Comparison of ENCODE assay signal across 2 cellular contexts in the genomic region with DNA sequence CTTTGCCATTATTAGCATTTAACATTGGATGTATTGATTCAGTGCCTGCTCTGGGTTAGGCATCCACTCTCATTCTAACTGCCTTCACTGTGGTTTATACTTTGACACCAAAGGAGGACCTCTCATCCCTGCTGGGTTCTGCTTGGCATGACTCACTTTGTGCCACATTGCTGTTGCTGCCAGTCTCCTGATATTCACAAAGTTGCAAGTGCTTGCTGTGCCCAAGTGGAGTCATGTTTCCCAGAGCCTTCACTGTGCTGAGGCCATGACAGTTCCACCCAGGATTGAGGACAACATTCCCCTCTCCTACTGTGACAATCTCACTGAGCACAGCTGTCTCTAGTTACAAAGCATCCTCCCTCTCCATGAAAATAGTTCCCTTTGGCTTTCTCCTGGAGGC.
TF ChIP-seq lines count a peak whose summit lies in the region.

No MANE protein-coding gene starts in this region.

TF ChIP-seq in IMR-90, 13 proteins besides CTCF, POLR2A, EP300 and RAD21:
- TF ChIP-seq CHD1 (IDR thresholded peaks at IDR 0.05; ENCODE audit: low read depth, low read length), result no peak
- no peak for TF ChIP-seq MXI1 (IDR thresholded peaks at IDR 0.05; ENCODE audit: borderline replicate concordance, low read depth, low read length)
- no peak for TF ChIP-seq NFE2L2 (IDR thresholded peaks at IDR 0.05; ENCODE audit: low read depth, low read length)
- TF ChIP-seq FOS (IDR thresholded peaks at IDR 0.05; ENCODE audit: low read depth, low read length), result no peak
- TF ChIP-seq MAZ (IDR thresholded peaks at IDR 0.05; ENCODE audit: borderline replicate concordance, low read depth, low read length), result no peak
- TF ChIP-seq, protein P1, sequence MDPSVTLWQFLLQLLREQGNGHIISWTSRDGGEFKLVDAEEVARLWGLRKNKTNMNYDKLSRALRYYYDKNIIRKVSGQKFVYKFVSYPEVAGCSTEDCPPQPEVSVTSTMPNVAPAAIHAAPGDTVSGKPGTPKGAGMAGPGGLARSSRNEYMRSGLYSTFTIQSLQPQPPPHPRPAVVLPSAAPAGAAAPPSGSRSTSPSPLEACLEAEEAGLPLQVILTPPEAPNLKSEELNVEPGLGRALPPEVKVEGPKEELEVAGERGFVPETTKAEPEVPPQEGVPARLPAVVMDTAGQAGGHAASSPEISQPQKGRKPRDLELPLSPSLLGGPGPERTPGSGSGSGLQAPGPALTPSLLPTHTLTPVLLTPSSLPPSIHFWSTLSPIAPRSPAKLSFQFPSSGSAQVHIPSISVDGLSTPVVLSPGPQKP (IDR thresholded peaks at IDR 0.05; ENCODE audit: borderline replicate concordance, low read depth, low read length), result no peak
- TF ChIP-seq USF2 (IDR thresholded peaks at IDR 0.05; ENCODE audit: low read depth, low read length), result no peak
- no peak for TF ChIP-seq SMC3 (IDR thresholded peaks at IDR 0.05; ENCODE audit: low read depth, low read length)
- TF ChIP-seq MAFK (IDR thresholded peaks at IDR 0.05; ENCODE audit: low read depth, low read length), result no peak
- no peak for TF ChIP-seq CEBPB (IDR thresholded peaks at IDR 0.05; ENCODE audit: low read depth, low read length)
- TF ChIP-seq RFX5 (IDR thresholded peaks at IDR 0.05; ENCODE audit: low read depth, low read length), result no peak
- no peak for TF ChIP-seq BHLHE40 (IDR thresholded peaks at IDR 0.05; ENCODE audit: low read depth, low read length)
- TF ChIP-seq RCOR1 (IDR thresholded peaks at IDR 0.05; ENCODE audit: insufficient replicate concordance, low read length), result no peak

TF ChIP-seq in SK-N-SH treated with all-trans-retinoic acid at 6 μM for 48 hours, 23 proteins besides CTCF, POLR2A, EP300 and RAD21:
- TF ChIP-seq CREB5 (CRISPR knock-in tag; IDR thresholded peaks at IDR 0.05; ENCODE audit: low read depth), result no peak
- TF ChIP-seq, protein P2, sequence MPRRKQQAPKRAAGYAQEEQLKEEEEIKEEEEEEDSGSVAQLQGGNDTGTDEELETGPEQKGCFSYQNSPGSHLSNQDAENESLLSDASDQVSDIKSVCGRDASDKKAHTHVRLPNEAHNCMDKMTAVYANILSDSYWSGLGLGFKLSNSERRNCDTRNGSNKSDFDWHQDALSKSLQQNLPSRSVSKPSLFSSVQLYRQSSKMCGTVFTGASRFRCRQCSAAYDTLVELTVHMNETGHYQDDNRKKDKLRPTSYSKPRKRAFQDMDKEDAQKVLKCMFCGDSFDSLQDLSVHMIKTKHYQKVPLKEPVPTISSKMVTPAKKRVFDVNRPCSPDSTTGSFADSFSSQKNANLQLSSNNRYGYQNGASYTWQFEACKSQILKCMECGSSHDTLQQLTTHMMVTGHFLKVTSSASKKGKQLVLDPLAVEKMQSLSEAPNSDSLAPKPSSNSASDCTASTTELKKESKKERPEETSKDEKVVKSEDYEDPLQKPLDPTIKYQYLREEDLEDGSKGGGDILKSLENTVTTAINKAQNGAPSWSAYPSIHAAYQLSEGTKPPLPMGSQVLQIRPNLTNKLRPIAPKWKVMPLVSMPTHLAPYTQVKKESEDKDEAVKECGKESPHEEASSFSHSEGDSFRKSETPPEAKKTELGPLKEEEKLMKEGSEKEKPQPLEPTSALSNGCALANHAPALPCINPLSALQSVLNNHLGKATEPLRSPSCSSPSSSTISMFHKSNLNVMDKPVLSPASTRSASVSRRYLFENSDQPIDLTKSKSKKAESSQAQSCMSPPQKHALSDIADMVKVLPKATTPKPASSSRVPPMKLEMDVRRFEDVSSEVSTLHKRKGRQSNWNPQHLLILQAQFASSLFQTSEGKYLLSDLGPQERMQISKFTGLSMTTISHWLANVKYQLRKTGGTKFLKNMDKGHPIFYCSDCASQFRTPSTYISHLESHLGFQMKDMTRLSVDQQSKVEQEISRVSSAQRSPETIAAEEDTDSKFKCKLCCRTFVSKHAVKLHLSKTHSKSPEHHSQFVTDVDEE (CRISPR knock-in tag; IDR thresholded peaks at IDR 0.05), result no peak
- TF ChIP-seq ESRRG (CRISPR knock-in tag; IDR thresholded peaks at IDR 0.05), result no peak
- TF ChIP-seq ZNF565 (CRISPR knock-in tag; conservative IDR thresholded peaks at IDR 0.05; ENCODE audit: low read depth), result no peak
- no peak for TF ChIP-seq TCF4 (CRISPR knock-in tag; IDR thresholded peaks at IDR 0.05; ENCODE audit: borderline replicate concordance)
- TF ChIP-seq, protein P3, sequence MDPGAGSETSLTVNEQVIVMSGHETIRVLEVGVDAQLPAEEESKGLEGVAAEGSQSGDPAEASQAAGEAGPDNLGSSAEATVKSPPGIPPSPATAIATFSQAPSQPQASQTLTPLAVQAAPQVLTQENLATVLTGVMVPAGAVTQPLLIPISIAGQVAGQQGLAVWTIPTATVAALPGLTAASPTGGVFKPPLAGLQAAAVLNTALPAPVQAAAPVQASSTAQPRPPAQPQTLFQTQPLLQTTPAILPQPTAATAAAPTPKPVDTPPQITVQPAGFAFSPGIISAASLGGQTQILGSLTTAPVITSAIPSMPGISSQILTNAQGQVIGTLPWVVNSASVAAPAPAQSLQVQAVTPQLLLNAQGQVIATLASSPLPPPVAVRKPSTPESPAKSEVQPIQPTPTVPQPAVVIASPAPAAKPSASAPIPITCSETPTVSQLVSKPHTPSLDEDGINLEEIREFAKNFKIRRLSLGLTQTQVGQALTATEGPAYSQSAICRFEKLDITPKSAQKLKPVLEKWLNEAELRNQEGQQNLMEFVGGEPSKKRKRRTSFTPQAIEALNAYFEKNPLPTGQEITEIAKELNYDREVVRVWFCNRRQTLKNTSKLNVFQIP (CRISPR knock-in tag; IDR thresholded peaks at IDR 0.05; ENCODE audit: borderline replicate concordance, low read depth), result no peak
